Comparison of ENCODE assay signal across 18 cellular contexts in genomic region chr10:32381165-32381564, GRCh38.
"Had no signal": no experiment of that assay in that cellular context is flagged by ENCODE, and none has a peak within 500 bp of the region (broad histone marks: within the 10 kb centered on the region; RNA-seq: fewer than 3 reads in every experiment).

No MANE protein-coding gene starts in this region.

- H3K36me3 ChIP-seq: esophagus squamous epithelium, pancreas, tibial nerve had no signal

- H3K4me1 Mint-ChIP-seq: brain; memory B cell; stimulated activated memory B cell treated with anti-CD40 and anti-IgM and Interleukin-4, amounts not matched to agents 10 μg/mL and 1 μg/mL and 100 μg/mL, for 72 hours had no signal

- H3K27ac Mint-ChIP-seq: activated CD4-positive, alpha-beta T cell treated with anti-CD3 and anti-CD28 coated beads, Interleukin-2, amount 10 ng/mL, durations not matched to agents 7 days and 5 days; brain; memory B cell; stimulated activated memory B cell treated with anti-CD40 and anti-IgM and Interleukin-4, amounts not matched to agents 10 μg/mL and 1 μg/mL and 100 μg/mL, for 72 hours; T-helper 1 cell treated with Interleukin-12 subunit alpha and Interleukin-12 subunit beta and Interleukin-4 antibody, amounts not matched to agents 30 μg/mL and 1 μg/mL, for 36 hours had no signal

- DNase-seq: activated CD4-positive, alpha-beta T cell treated with anti-CD3 and anti-CD28 coated beads, Interleukin-2, amount 10 ng/mL, durations not matched to agents 7 days and 5 days; activated CD4-positive, CD25-positive, alpha-beta regulatory T cell; activated naive CD4-positive, alpha-beta T cell treated with anti-CD3 and anti-CD28 coated beads, Interleukin-2, amount 50 U/mL, for 16 hours; activated T-cell treated with anti-CD3 and anti-CD28 coated beads for 4 hours; amniotic stem cell; cerebellar nuclear complex; dorsolateral prefrontal cortex; esophagus squamous epithelium; foreskin keratinocyte; head of caudate nucleus; pancreas; small intestine had no signal

- H3K4me3 ChIP-seq: dorsolateral prefrontal cortex, esophagus squamous epithelium, pancreas, tibial nerve had no signal

- H3K27me3 Mint-ChIP-seq: activated CD4-positive, alpha-beta T cell treated with anti-CD3 and anti-CD28 coated beads, Interleukin-2, amount 10 ng/mL, durations not matched to agents 7 days and 5 days; brain; memory B cell; stimulated activated memory B cell treated with anti-CD40 and anti-IgM and Interleukin-4, amounts not matched to agents 10 μg/mL and 1 μg/mL and 100 μg/mL, for 72 hours had no signal

- H3K9me3 Mint-ChIP-seq: activated CD4-positive, alpha-beta T cell treated with anti-CD3 and anti-CD28 coated beads, Interleukin-2, amount 10 ng/mL, durations not matched to agents 7 days and 5 days; brain; memory B cell; stimulated activated memory B cell treated with anti-CD40 and anti-IgM and Interleukin-4, amounts not matched to agents 10 μg/mL and 1 μg/mL and 100 μg/mL, for 72 hours; T-helper 1 cell treated with Interleukin-12 subunit alpha and Interleukin-12 subunit beta and Interleukin-4 antibody, amounts not matched to agents 30 μg/mL and 1 μg/mL, for 36 hours had no signal

- FAIRE-seq: endometrium, pancreas, small intestine had no signal

- H3K4me3 Mint-ChIP-seq: activated CD4-positive, alpha-beta T cell treated with anti-CD3 and anti-CD28 coated beads, Interleukin-2, amount 10 ng/mL, durations not matched to agents 7 days and 5 days; memory B cell; stimulated activated memory B cell treated with anti-CD40 and anti-IgM and Interleukin-4, amounts not matched to agents 10 μg/mL and 1 μg/mL and 100 μg/mL, for 72 hours; T-helper 1 cell treated with Interleukin-12 subunit alpha and Interleukin-12 subunit beta and Interleukin-4 antibody, amounts not matched to agents 30 μg/mL and 1 μg/mL, for 36 hours had no signal

- ATAC-seq: foreskin keratinocyte; pancreas; stimulated activated memory B cell treated with anti-CD40 and anti-IgM and Interleukin-4, amounts not matched to agents 10 μg/mL and 1 μg/mL and 100 μg/mL, for 72 hours had no signal

- H3K27me3 ChIP-seq: dorsolateral prefrontal cortex, esophagus squamous epithelium, foreskin keratinocyte, pancreas, tibial nerve had no signal

- H3K9me3 ChIP-seq: esophagus squamous epithelium, pancreas, tibial nerve had no signal

- H3K27ac ChIP-seq: esophagus squamous epithelium, foreskin keratinocyte, pancreas, tibial nerve had no signal

- H3K36me3 Mint-ChIP-seq: brain; memory B cell; stimulated activated memory B cell treated with anti-CD40 and anti-IgM and Interleukin-4, amounts not matched to agents 10 μg/mL and 1 μg/mL and 100 μg/mL, for 72 hours had no signal
